Comparison of ENCODE assay signal across 11 cellular contexts in genomic region chr10:3755440-3756359, GRCh38. TPM values are rescaled to one million over a fixed set of nuclear protein-coding genes. Genes with fewer than 3 reads are reported as not detected.
A peak's percentile ranks its signal among the peaks of the same experiment; 100 is the strongest.
DNase-seq lines count a peak whose midpoint lies in the region; ATAC-seq and TF ChIP-seq lines count a peak whose summit lies in the region.
"Had no signal": no experiment of that assay in that cellular context is flagged by ENCODE, and none has a peak within 500 bp of the region (broad histone marks: within the 10 kb centered on the region; RNA-seq: fewer than 3 reads in every experiment).

No MANE protein-coding gene starts in this region.

- BruUV-seq in MCF 10A (replicated peaks; lab: Mats Ljungman, UMichigan), result TSS peak; percentile 44

- peak overlapping the region; percentile 81 for H3K27ac Mint-ChIP-seq in MCF 10A (ENCODE audit: low read depth, unreplicated experiment)

- H3K27ac ChIP-seq in breast epithelium (no peak overlapping the region), tibial artery (peak overlapping the region; percentile 65 to 68)

- H3K9me3 ChIP-seq in breast epithelium (no peaks in the 10 kb centered on the region), tibial artery (no peaks in the 10 kb centered on the region)

- no peak for TF ChIP-seq CTCF in MCF 10A (IDR thresholded peaks at IDR 0.05; ENCODE audit: unreplicated experiment)
- TF ChIP-seq CTCF in breast epithelium (IDR thresholded peaks at IDR 0.05), result no peak
- no peak for TF ChIP-seq CTCF in tibial artery (IDR thresholded peaks at IDR 0.05)

- H3K4me1 ChIP-seq in breast epithelium (no peaks in the 10 kb centered on the region), tibial artery (peaks cover 0 to 24% (median 14%) of the 10 kb centered on the region in 4 donors)

- no peak for TF ChIP-seq POLR2A in breast epithelium (IDR thresholded peaks at IDR 0.05)

- intact Hi-C loops in MCF 10A (cut with micrococcal nuclease), result loop anchor here (1.0 kb wide), 1 partner anchor 15 kb away; no protein-coding TSS in a partner anchor
- intact Hi-C loops in breast epithelium (cut with DNase I; ENCODE audit: low total_unique reads), result no loop called here
- intact Hi-C loops in tibial artery (cut with DNase I; ENCODE audit: low total_unique reads), result no loop called here

- peaks cover 33% of the 10 kb centered on the region for H3K4me1 Mint-ChIP-seq in MCF 10A (ENCODE audit: insufficient read depth, unreplicated experiment)

- POLR2A ChIA-PET in MCF 10A (lab: Yijun Ruan, JAX), result interaction anchor here (0.7 to 6.4 kb wide), 17 partner anchors 8 to 590 kb away, joined by 3 to 117 read pairs (median 10); partner anchors contain the start of gene KLF6

- H3K27me3 Mint-ChIP-seq in MCF 10A (ENCODE audit: insufficient read depth, unreplicated experiment), result no peaks in the 10 kb centered on the region

- no peaks in the 10 kb centered on the region for H3K9me3 Mint-ChIP-seq in MCF 10A (ENCODE audit: unreplicated experiment)

- no peaks in the 10 kb centered on the region for H3K36me3 Mint-ChIP-seq in MCF 10A (ENCODE audit: insufficient read depth, unreplicated experiment)

- H3K27me3 ChIP-seq in breast epithelium (no peaks in the 10 kb centered on the region), tibial artery (no peaks in the 10 kb centered on the region)

- DNase-seq in MCF 10A (ENCODE audit: unreplicated experiment) (no peak), breast epithelium (ENCODE audit: low spot score in 2 of 2) (no peak), astrocyte of the hippocampus (ENCODE audit: low read depth, low spot score) (peak; percentile 74), iris pigment epithelial cell (ENCODE audit: low read depth) (peak; percentile 42), tibial artery (no peak), dedifferentiated amniotic fluid mesenchymal stem cell (ENCODE audit: extremely low spot score) (no peak)
- DNase-seq: activated CD4-positive, alpha-beta T cell treated with anti-CD3 and anti-CD28 coated beads, Interleukin-2, amount 50 U/mL, for 1 hour; glutamatergic neuron; NCI-H2081 treated with DMSO at 0.1 percent for 48 hours had no signal

- no peaks in the 10 kb centered on the region for H3K36me3 ChIP-seq in breast epithelium
- no peaks in the 10 kb centered on the region for H3K36me3 ChIP-seq in tibial artery

- no peak overlapping the region for H3K4me3 ChIP-seq in breast epithelium
- no peak overlapping the region for H3K4me3 ChIP-seq in tibial artery

- ATAC-seq in GM21367 (IDR thresholded peaks at IDR 0.05; ENCODE audit: unreplicated experiment) (no peak), HG02885 (IDR thresholded peaks at IDR 0.05; ENCODE audit: poor library complexity, unreplicated experiment) (no peak)

- no peak overlapping the region for H3K4me3 Mint-ChIP-seq in MCF 10A (ENCODE audit: unreplicated experiment)

- CTCF ChIA-PET in MCF 10A (lab: Yijun Ruan, JAX), result interaction anchor here (0.5 to 1.4 kb wide), 6 partner anchors 26 to 566 kb away, joined by 3 to 6 read pairs (median 3); no protein-coding TSS in a partner anchor

RNA-seq across cellular contexts. Expression of gene KLF6, which starts 29.3 kb away (rescaled TPM):
- total RNA-seq in MCF 10A (2022), result 253 and 282 TPM in 2 replicates
- total RNA-seq in breast epithelium, result 100 to 1,000 TPM; 132 to 347 (median 186) TPM

Comparison
In these comparisons a context has a peak if more than half of its experiments do, and no peak if none do; other contexts are left out.
1. DNase-seq: peak in astrocyte of the hippocampus (single experiment) and iris pigment epithelial cell (single experiment); none in MCF 10A (single experiment), breast epithelium (0 of 2), tibial artery (0 of 2) and dedifferentiated amniotic fluid mesenchymal stem cell (single experiment).
2. H3K27ac ChIP-seq: peak in tibial artery (2 of 2); none in breast epithelium (0 of 2).